Comparison of ENCODE assay signal across 1 cellular context in genomic region chr7:101179780-101180755, GRCh38.
TF ChIP-seq lines count a peak whose summit lies in the region.

NAT16 (minus strand) TSS chr7:101180293; CDS start chr7:101174807, 5,486 bp downstream.

TF ChIP-seq in WTC11, 78 proteins besides CTCF, POLR2A, EP300 and RAD21 (continued from another document):
- TF ChIP-seq PRDM15 (CRISPR knock-in tag; IDR thresholded peaks at IDR 0.05): peak; percentile 99
- TF ChIP-seq MLX (CRISPR knock-in tag; IDR thresholded peaks at IDR 0.05): no peak
- peak; percentile 47; the same call in 1 of the 2 replicates for TF ChIP-seq SP1 (CRISPR knock-in tag; conservative IDR thresholded peaks at IDR 0.05)
- TF ChIP-seq IRF1 (CRISPR knock-in tag; IDR thresholded peaks at IDR 0.05): peak; percentile 49; the same call in 1 of the 2 replicates
- TF ChIP-seq RORB (CRISPR knock-in tag; IDR thresholded peaks at IDR 0.05): no peak
- TF ChIP-seq HMGA2 (CRISPR knock-in tag; IDR thresholded peaks at IDR 0.05): no peak
- TF ChIP-seq FOXJ3 (CRISPR knock-in tag; IDR thresholded peaks at IDR 0.05; ENCODE audit: borderline replicate concordance): no peak
- no peak for TF ChIP-seq STAT6 (CRISPR knock-in tag; conservative IDR thresholded peaks at IDR 0.05; ENCODE audit: low read depth)
- TF ChIP-seq ZMAT4 (CRISPR knock-in tag; IDR thresholded peaks at IDR 0.05): no peak
- TF ChIP-seq ZSCAN18 (CRISPR knock-in tag; IDR thresholded peaks at IDR 0.05): no peak
- TF ChIP-seq ATF6 (CRISPR knock-in tag; IDR thresholded peaks at IDR 0.05): no peak
- 0 out of 2 replicates have a peak, but pooled peaks have one; percentile 30 for TF ChIP-seq ZNF423 (CRISPR knock-in tag; IDR thresholded peaks at IDR 0.05)
- TF ChIP-seq ATF1 (CRISPR knock-in tag; IDR thresholded peaks at IDR 0.05): no peak
- peak; percentile 27; the same call in 1 of the 2 replicates for TF ChIP-seq USF2 (CRISPR knock-in tag; IDR thresholded peaks at IDR 0.05)
- no peak for TF ChIP-seq PREB (CRISPR knock-in tag; IDR thresholded peaks at IDR 0.05; ENCODE audit: borderline replicate concordance)
- TF ChIP-seq SMAD4 (CRISPR knock-in tag; IDR thresholded peaks at IDR 0.05): no peak
- no peak; the same call in 1 of the 2 replicates for TF ChIP-seq NFE2L1 (CRISPR knock-in tag; IDR thresholded peaks at IDR 0.05)
- TF ChIP-seq ZBTB21 (CRISPR knock-in tag; IDR thresholded peaks at IDR 0.05; ENCODE audit: borderline replicate concordance): peak; percentile 48; the same call in 1 of the 2 replicates
- TF ChIP-seq SOX15 (CRISPR knock-in tag; IDR thresholded peaks at IDR 0.05): no peak
- no peak for TF ChIP-seq ZNF396 (CRISPR knock-in tag; IDR thresholded peaks at IDR 0.05; ENCODE audit: borderline replicate concordance)
- TF ChIP-seq MAX (CRISPR knock-in tag; IDR thresholded peaks at IDR 0.05): peak; percentile 86
- TF ChIP-seq NR3C1 (CRISPR knock-in tag; conservative IDR thresholded peaks at IDR 0.05; ENCODE audit: low read depth): no peak
- no peak for TF ChIP-seq E2F5 (CRISPR knock-in tag; IDR thresholded peaks at IDR 0.05)
